1 cellular context compared by ENCODE assay signal in genomic region chr3:69791111-69791510, GRCh38.
TF ChIP-seq lines count a peak whose summit lies in the region.

No MANE protein-coding gene starts in this region.

TF ChIP-seq in GM23338, 12 proteins besides CTCF, POLR2A, EP300 and RAD21 (continued from another document):
- TF ChIP-seq REST (IDR thresholded peaks at IDR 0.05; ENCODE audit: unreplicated experiment) = no peak
- no peak for TF ChIP-seq EZH2 (IDR thresholded peaks at IDR 0.05; ENCODE audit: low read depth, unreplicated experiment)
- no peak for TF ChIP-seq ZNF331 (CRISPR knock-in tag; IDR thresholded peaks at IDR 0.05; ENCODE audit: low read depth)
- no peak for TF ChIP-seq CREB1 (CRISPR knock-in tag; IDR thresholded peaks at IDR 0.05; ENCODE audit: low read depth)
- no peak for TF ChIP-seq NANOG (IDR thresholded peaks at IDR 0.05; ENCODE audit: borderline replicate concordance)
- TF ChIP-seq JUNB (IDR thresholded peaks at IDR 0.05; ENCODE audit: unreplicated experiment) = no peak
- TF ChIP-seq POLR2AphosphoS5 (IDR thresholded peaks at IDR 0.05; ENCODE audit: low read depth) = no peak
TF ChIP-seq in GM23338: peak in this region for 0.
